13 cellular contexts compared by ENCODE assay signal in the genomic region with DNA sequence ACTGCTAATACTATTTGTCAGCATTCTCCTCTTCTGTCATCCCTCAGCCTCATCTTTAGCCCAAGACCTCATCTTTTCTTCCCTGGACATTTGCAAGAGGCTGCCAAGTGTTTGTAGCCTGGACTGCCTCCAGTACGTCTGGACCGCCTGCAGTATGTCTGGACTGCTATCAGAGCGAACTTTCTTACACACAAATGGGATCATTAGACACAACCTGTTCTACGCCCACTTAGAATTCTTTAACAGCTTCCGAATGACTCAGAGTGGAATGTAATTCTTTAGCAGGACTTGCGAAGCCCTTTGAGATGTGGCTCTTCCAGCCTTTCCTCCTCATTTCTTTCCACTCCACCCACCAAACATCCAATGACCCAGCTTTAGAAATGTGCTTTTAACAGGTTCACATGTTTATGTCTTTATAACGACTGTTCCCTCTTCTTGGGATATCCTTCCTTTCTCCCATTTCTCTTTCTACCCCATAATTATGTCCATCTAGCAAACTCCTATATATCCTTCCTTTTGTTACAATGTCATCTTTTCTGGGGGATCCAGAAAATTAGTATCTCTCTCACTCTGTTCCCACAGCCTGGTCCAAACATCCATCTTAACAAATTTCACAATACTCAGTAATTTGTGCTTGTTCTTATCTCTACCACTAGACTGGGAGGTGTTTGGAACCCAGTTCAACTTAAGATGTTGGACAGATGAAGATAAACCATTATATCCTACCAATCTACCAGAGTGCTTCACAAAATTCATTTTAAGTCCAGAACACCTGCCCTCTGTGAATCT.
DNase-seq lines count a peak whose midpoint lies in the region; ATAC-seq, FAIRE-seq and TF ChIP-seq lines count a peak whose summit lies in the region.
"Had no signal": no experiment of that assay in that cellular context is flagged by ENCODE, and none has a peak within 500 bp of the region (broad histone marks: within the 10 kb centered on the region; RNA-seq: fewer than 3 reads in every experiment).

No MANE protein-coding gene starts in this region.

- FAIRE-seq in bronchial epithelial cell (lab: Jason Lieb, UNC) = no peak

- DNase-seq in NCI-H2227 (lab: John Stamatoyannopoulos, UW; ENCODE audit: unreplicated experiment) = peak; percentile 28
- DNase-seq in NCI-H2227 treated with DMSO at 0.1 percent for 48 hours (lab: John Stamatoyannopoulos, UW) = no peak
- peak; percentile 46 for DNase-seq in bronchial epithelial cell (ENCODE audit: low read depth)
- DNase-seq in left lung = no peak
- DNase-seq in type B pancreatic cell (ENCODE audit: extremely low spot score, unreplicated experiment) = no peak
- DNase-seq in SW480 (ENCODE audit: low spot score) = no peak
- no peak for DNase-seq in nephron progenitor cell
- DNase-seq in GF-D8 (lab: John Stamatoyannopoulos, UW) = no peak
- DNase-seq: 8988T; activated CD4-positive, alpha-beta T cell treated with anti-CD3 and anti-CD28 coated beads for 48 hours; colonic mucosa; left colon; stimulated activated CD4-positive, alpha-beta T cell treated with anti-CD3 and anti-CD28 coated beads, Interleukin-1b, Interleukin-23, amount 100 ng/mL, for 48 hours had no signal

- ATAC-seq in left lung = peak; percentile 82
- ATAC-seq: left colon had no signal

- H3K4me3 Mint-ChIP-seq in type B pancreatic cell (peak overlapping the region; percentile 28), nephron progenitor cell (no peak overlapping the region)

- intact Hi-C loops in left lung (cut with DNase I) = no loop called here

- H3K4me3 ChIP-seq in bronchial epithelial cell (ENCODE audit: low read depth, low read length) (no peak overlapping the region), left lung (no peak overlapping the region)
- H3K4me3 ChIP-seq: colonic mucosa had no signal

- H3K27me3 Mint-ChIP-seq in type B pancreatic cell = no peaks in the 10 kb centered on the region
- H3K27me3 Mint-ChIP-seq in nephron progenitor cell (ENCODE audit: low read depth, poor library complexity) = no peaks in the 10 kb centered on the region

- H3K27ac Mint-ChIP-seq in type B pancreatic cell (peak overlapping the region; percentile 60), nephron progenitor cell (no peak overlapping the region)

- no peaks in the 10 kb centered on the region for H3K36me3 ChIP-seq in bronchial epithelial cell (ENCODE audit: control insufficient read depth, insufficient read depth, low read length)
- peaks cover 0 to 11% of the 10 kb centered on the region in 2 donors for H3K36me3 ChIP-seq in left lung
- H3K36me3 ChIP-seq: colonic mucosa had no signal

- H3K36me3 Mint-ChIP-seq in type B pancreatic cell (no peaks in the 10 kb centered on the region), nephron progenitor cell (ENCODE audit: low read depth) (no peaks in the 10 kb centered on the region)

- TF ChIP-seq CTCF in bronchial epithelial cell (IDR thresholded peaks at IDR 0.05; ENCODE audit: insufficient read depth, low read length, severe bottlenecking) = no peak
- TF ChIP-seq CTCF in left lung (IDR thresholded peaks at IDR 0.05) = no peak
- no peak for TF ChIP-seq CTCF in type B pancreatic cell (conservative IDR thresholded peaks at IDR 0.05)
- no peak for TF ChIP-seq CTCF in nephron progenitor cell (IDR thresholded peaks at IDR 0.05)

- H3K27me3 ChIP-seq in bronchial epithelial cell (ENCODE audit: control insufficient read depth, insufficient read depth, low read length) (no peaks in the 10 kb centered on the region), left lung (no peaks in the 10 kb centered on the region)
- H3K27me3 ChIP-seq: colonic mucosa had no signal

- no peaks in the 10 kb centered on the region for H3K9me3 Mint-ChIP-seq in type B pancreatic cell
- no peaks in the 10 kb centered on the region for H3K9me3 Mint-ChIP-seq in nephron progenitor cell

- no peaks in the 10 kb centered on the region for H3K4me1 ChIP-seq in left lung
- H3K4me1 ChIP-seq: colonic mucosa had no signal

- peak overlapping the region in 1 of 2 donors; percentile 34 for H3K27ac ChIP-seq in left lung
- H3K27ac ChIP-seq: colonic mucosa had no signal

- H3K4me1 Mint-ChIP-seq in type B pancreatic cell (ENCODE audit: unreplicated experiment) = peaks cover 13% of the 10 kb centered on the region
- H3K4me1 Mint-ChIP-seq in nephron progenitor cell = no peaks in the 10 kb centered on the region

- no peaks in the 10 kb centered on the region for H3K9me3 ChIP-seq in left lung
- H3K9me3 ChIP-seq: colonic mucosa had no signal

Comparison
In these comparisons a context has a peak if more than half of its experiments do, and no peak if none do; other contexts are left out.
1. DNase-seq: peak in NCI-H2227 (single experiment) and bronchial epithelial cell (single experiment); none in NCI-H2227 treated with DMSO at 0.1 percent for 48 hours (single experiment), left lung (0 of 2), type B pancreatic cell (single experiment), SW480 (single experiment), nephron progenitor cell (single experiment) and GF-D8 (single experiment).